9 cellular contexts compared by ENCODE assay signal in genomic region chr17:69505740-69506139, GRCh38.
"Had no signal": no experiment of that assay in that cellular context is flagged by ENCODE, and none has a peak within 500 bp of the region (broad histone marks: within the 10 kb centered on the region; RNA-seq: fewer than 3 reads in every experiment).

No MANE protein-coding gene starts in this region.

- H3K9me3 Mint-ChIP-seq: activated T-helper 1 cell treated with anti-CD3 and anti-CD28 coated beads, Interleukin-12 subunit alpha, Interleukin-12 subunit beta, Interleukin-2, Interleukin-4 antibody, amounts not matched to agents 30 ng/mL and 10 ng/mL and 1 ng/mL, durations not matched to agents 14 hours and 24 hours and 36 hours had no signal

- H3K36me3 ChIP-seq: right lobe of liver, upper lobe of right lung had no signal

- H3K27me3 Mint-ChIP-seq: activated CD8-positive, alpha-beta T cell treated with anti-CD3 and anti-CD28 coated beads for 36 hours; progenitor cell of endocrine pancreas had no signal

- H3K4me3 Mint-ChIP-seq: activated CD8-positive, alpha-beta T cell treated with anti-CD3 and anti-CD28 coated beads for 36 hours; activated T-helper 1 cell treated with anti-CD3 and anti-CD28 coated beads, Interleukin-12 subunit alpha, Interleukin-12 subunit beta, Interleukin-2, Interleukin-4 antibody, amounts not matched to agents 30 ng/mL and 10 ng/mL and 1 ng/mL, durations not matched to agents 14 hours and 24 hours and 36 hours had no signal

- H3K27ac Mint-ChIP-seq: activated CD8-positive, alpha-beta T cell treated with anti-CD3 and anti-CD28 coated beads for 36 hours; activated T-helper 1 cell treated with anti-CD3 and anti-CD28 coated beads, Interleukin-12 subunit alpha, Interleukin-12 subunit beta, Interleukin-2, Interleukin-4 antibody, amounts not matched to agents 30 ng/mL and 10 ng/mL and 1 ng/mL, durations not matched to agents 14 hours and 24 hours and 36 hours; progenitor cell of endocrine pancreas had no signal

- H3K27me3 ChIP-seq: right lobe of liver, upper lobe of right lung had no signal

- H3K4me3 ChIP-seq: right lobe of liver, upper lobe of right lung had no signal

- DNase-seq: activated CD8-positive, alpha-beta T cell treated with anti-CD3 and anti-CD28 coated beads for 36 hours; activated naive CD4-positive, alpha-beta T cell treated with Interleukin-2 at 50 U/mL for 16 hours; hippocampal formation; right lobe of liver; stimulated activated CD4-positive, alpha-beta T cell treated with anti-CD3 and anti-CD28 coated beads, Interleukin-12 subunit alpha, Interleukin-12 subunit beta, amount 100 ng/mL, for 4 hours; stimulated activated naive CD8-positive, alpha-beta T cell treated with anti-CD3 and anti-CD28 coated beads, Interleukin-15, Interleukin-2, amounts not matched to agents 100 U/mL and 50 U/mL, for 24 hours; upper lobe of right lung had no signal

- ATAC-seq: activated CD8-positive, alpha-beta T cell treated with anti-CD3 and anti-CD28 coated beads for 36 hours; upper lobe of right lung had no signal

- H3K27ac ChIP-seq: right lobe of liver, upper lobe of right lung had no signal

- H3K9me3 ChIP-seq: right lobe of liver, upper lobe of right lung had no signal
